Comparison of ENCODE assay signal across 12 cellular contexts in the genomic region with DNA sequence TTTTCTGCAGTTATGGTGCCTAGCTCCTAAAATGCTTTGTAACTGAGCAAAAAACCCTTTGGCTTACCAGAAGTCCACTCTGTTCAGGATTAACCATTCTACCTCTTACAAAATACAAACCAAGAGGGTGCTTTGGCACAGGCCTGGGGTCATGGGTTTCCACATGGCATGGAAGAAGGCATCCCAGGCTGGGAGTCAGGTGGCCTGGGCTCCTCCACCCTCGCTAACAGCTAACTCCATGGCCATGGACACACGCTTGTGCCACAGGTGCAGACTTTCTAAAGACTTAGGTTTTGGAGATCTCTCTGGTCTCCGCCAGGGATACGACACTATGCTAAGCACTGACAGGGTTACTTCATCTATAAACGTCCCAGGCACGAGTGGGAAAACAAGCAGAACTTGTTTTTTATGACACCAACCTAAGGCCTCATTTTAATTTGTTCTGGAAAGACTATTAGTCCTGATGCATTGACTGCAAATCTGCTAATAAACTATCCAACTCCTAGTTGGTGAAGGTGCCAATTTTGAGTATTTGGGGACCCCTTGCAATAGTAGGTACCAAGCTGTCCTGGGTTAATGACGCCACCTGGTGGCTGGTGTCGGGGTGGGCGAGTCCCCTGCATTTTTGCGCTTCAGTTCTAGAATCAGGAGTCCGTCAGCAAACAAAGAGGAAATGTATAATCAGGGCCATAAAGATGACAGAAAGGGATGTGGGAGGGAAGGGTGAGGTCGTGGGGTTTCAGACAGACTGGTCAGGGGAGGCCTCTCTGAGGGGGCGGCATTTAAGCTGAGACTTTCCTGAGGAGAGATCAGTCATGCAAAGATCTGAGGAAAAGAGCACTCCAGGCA. TPM values are rescaled to one million over a fixed set of nuclear protein-coding genes. Genes with fewer than 3 reads are reported as not detected.
DNase-seq lines count a peak whose midpoint lies in the region; ATAC-seq, FAIRE-seq and TF ChIP-seq lines count a peak whose summit lies in the region.
"Had no signal": no experiment of that assay in that cellular context is flagged by ENCODE, and none has a peak within 500 bp of the region (broad histone marks: within the 10 kb centered on the region; RNA-seq: fewer than 3 reads in every experiment).

No MANE protein-coding gene starts in this region.

- H3K4me2 ChIP-seq in A549 (no peak overlapping the region), DOHH2 (ENCODE audit: low read length) (no peak overlapping the region), OCI-LY7 (ENCODE audit: low read length) (no peak overlapping the region)

- H3K4me1 ChIP-seq in A549 (peaks cover 7% of the 10 kb centered on the region; the same call in 2 of the 3 replicates), DOHH2 (ENCODE audit: control insufficient read depth, low read length) (no peaks in the 10 kb centered on the region), OCI-LY7 (ENCODE audit: insufficient read depth, low read length, poor library complexity, severe bottlenecking) (no peaks in the 10 kb centered on the region)

- H2AFZ ChIP-seq in OCI-LY7 (ENCODE audit: low read length), result no peak overlapping the region

- peak; percentile 28; the same call in 1 of the 3 replicates for TF ChIP-seq CTCF in A549 (IDR thresholded peaks at IDR 0.05)
- TF ChIP-seq CTCF in DOHH2 (IDR thresholded peaks at IDR 0.05; ENCODE audit: low read depth, low read length, poor library complexity, severe bottlenecking), result peak; percentile 82
- peak; percentile 85 for TF ChIP-seq CTCF in OCI-LY7 (conservative IDR thresholded peaks at IDR 0.05; ENCODE audit: low read length)
- peak; percentile 47 for TF ChIP-seq CTCF in fibroblast of the aortic adventitia (IDR thresholded peaks at IDR 0.05; ENCODE audit: insufficient read depth, low read length)

- H3K27ac ChIP-seq in A549, result no peak overlapping the region
- H3K27ac ChIP-seq in DOHH2 (ENCODE audit: low read depth, low read length), result no peak overlapping the region
- H3K27ac ChIP-seq in OCI-LY7 (ENCODE audit: low read depth, low read length, poor library complexity, severe bottlenecking), result no peak overlapping the region
- H3K27ac ChIP-seq: RWPE1 had no signal

- no TSS peak for BruUV-seq in OCI-LY7 (replicated peaks; lab: Mats Ljungman, UMichigan)

- no peak for FAIRE-seq in A549 (lab: Jason Lieb, UNC)

- no peaks in the 10 kb centered on the region for H4K20me1 ChIP-seq in DOHH2 (ENCODE audit: control insufficient read depth, insufficient read depth, low read depth, low read length)
- no peaks in the 10 kb centered on the region for H4K20me1 ChIP-seq in OCI-LY7 (ENCODE audit: insufficient read depth, low read length)

- WGBS in A549 (ENCODE audit: missing lambda C conversion rate), result 65% methylated on average over 13 of the region's 13 CpGs

- H3F3A ChIP-seq in DOHH2 (ENCODE audit: control insufficient read depth, insufficient read depth), result no peaks in the 10 kb centered on the region

- H3K36me3 ChIP-seq in DOHH2 (ENCODE audit: control insufficient read depth, low read length) (no peaks in the 10 kb centered on the region), OCI-LY7 (ENCODE audit: insufficient read depth, low read length) (no peaks in the 10 kb centered on the region)

- POLR2A ChIA-PET in A549 (lab: Yijun Ruan, JAX), result no interaction called here
- POLR2A ChIA-PET in OCI-LY7 (lab: Charles Lee), result no interaction called here

- DNase-seq in A549 (ENCODE audit: low read depth in 1 of 2, low spot score in 1 of 2) (peak in 1 of 2 experiments; percentile 25), OCI-LY7 (ENCODE audit: low spot score) (peak; percentile 14), fibroblast of the aortic adventitia (ENCODE audit: low read depth) (no peak), middle frontal gyrus (ENCODE audit: extremely low spot score, low spot score) (no peak), GF-D8 (lab: John Stamatoyannopoulos, UW) (no peak), NCI-H2107 treated with DMSO at 0.1 percent for 48 hours (lab: John Stamatoyannopoulos, UW; ENCODE audit: unreplicated experiment) (no peak), foreskin melanocyte (no peak)
- DNase-seq: activated T-cell treated with anti-CD3 and anti-CD28 coated beads, Interleukin-2, amount 50 U/mL, for 24 hours; HCEC 1CT; stimulated activated CD4-positive, alpha-beta T cell treated with anti-CD3 and anti-CD28 coated beads, Interleukin-4, amount 100 ng/mL, for 24 hours had no signal

- peak; percentile 15 to 70; a peak in 2 of 5 replicates for TF ChIP-seq RAD21 in A549 (conservative IDR thresholded peaks at IDR 0.05 in 1 of 2, IDR thresholded peaks at IDR 0.05 in 1 of 2)

- no peak for TF ChIP-seq EP300 in A549 (IDR thresholded peaks at IDR 0.05)

- H3K9me3 ChIP-seq in A549, result peaks cover 10% of the 10 kb centered on the region
- H3K9me3 ChIP-seq in DOHH2 (ENCODE audit: control insufficient read depth, insufficient read depth, low read length), result peaks cover 8% of the 10 kb centered on the region; the same call in 1 of the 2 replicates
- peaks cover 8% of the 10 kb centered on the region; the same call in 1 of the 2 replicates for H3K9me3 ChIP-seq in OCI-LY7 (ENCODE audit: low read length)

- CTCF ChIA-PET in A549 (lab: Yijun Ruan, JAX), result interaction anchor here (0.7 to 6.3 kb wide), 12 partner anchors 10 to 519 kb away, joined by 3 to 117 read pairs (median 4); no protein-coding TSS in a partner anchor
- CTCF ChIA-PET in OCI-LY7 (lab: Charles Lee; ENCODE audit: unreplicated experiment), result no interaction called here

- TF ChIP-seq POLR2A in A549 (IDR thresholded peaks at IDR 0.05; ENCODE audit: low read length), result no peak

- H3K9me2 ChIP-seq in DOHH2 (replicated peaks; ENCODE audit: control insufficient read depth, low read length) (no peaks in the 10 kb centered on the region), OCI-LY7 (ENCODE audit: insufficient read depth, low read length) (no peaks in the 10 kb centered on the region)

- H3K4me3 ChIP-seq in A549 (no peak overlapping the region), DOHH2 (ENCODE audit: low read length) (no peak overlapping the region), OCI-LY7 (ENCODE audit: low read depth, low read length, poor library complexity, severe bottlenecking) (no peak overlapping the region), fibroblast of the aortic adventitia (ENCODE audit: low read depth, low read length) (no peak overlapping the region)

- ATAC-seq in A549, result no peak

- no peaks in the 10 kb centered on the region for H3K79me2 ChIP-seq in DOHH2 (ENCODE audit: control insufficient read depth, low read length)
- no peaks in the 10 kb centered on the region for H3K79me2 ChIP-seq in OCI-LY7 (ENCODE audit: insufficient read depth, low read depth, low read length)

- intact Hi-C loops in OCI-LY7 (cut with micrococcal nuclease; ENCODE audit: unreplicated experiment), result no loop called here

- peaks cover 3% of the 10 kb centered on the region; the same call in 1 of the 2 replicates for H3K27me3 ChIP-seq in DOHH2 (ENCODE audit: control insufficient read depth, low read length)

TF ChIP-seq in A549, 52 proteins besides CTCF, POLR2A, EP300 and RAD21:
- TF ChIP-seq SMC3 (IDR thresholded peaks at IDR 0.05) (peak; percentile 33; the same call in 1 of the 3 replicates), RFX5 (IDR thresholded peaks at IDR 0.05) (no peak), HEYL (CRISPR knock-in tag; IDR thresholded peaks at IDR 0.05) (no peak)

RNA-seq across cellular contexts. Expression of gene ALDH1A3, which starts 10.3 kb away (rescaled TPM):
- 9.3 and 11.9 TPM in 2 replicates for polyA plus RNA-seq in A549 (2011; rRNA removed)
- 13.4 and 14.7 TPM in 2 replicates for polyA plus RNA-seq in A549 (2012; cell fraction: cytosol; rRNA removed)
- polyA plus RNA-seq in A549 (2012; cell fraction: nucleus; rRNA removed), result 8.6 and 10.3 TPM in 2 replicates
- 11.5 to 13.9 TPM (median 12.2 TPM) in 3 replicates for polyA plus RNA-seq in A549 (2017; fragmentation: RNase III; extraction: RNeasy Plus Mini Kit Qiagen cat#74134 plus additional on column Dnase treatment)
- 3.8 and 4.2 TPM in 2 replicates for polyA minus RNA-seq in A549 (2011; rRNA and poly(A)+ RNA removed)
- not detected in 2 replicates for total RNA-seq in OCI-LY7 (2014; rRNA removed; shearing (Covaris generic))
- total RNA-seq in OCI-LY7 (2022), result not detected in 2 replicates
- total RNA-seq in fibroblast of the aortic adventitia (ENCODE audit: low replicate concordance), result 189 and 197 TPM in 2 replicates

RNA-seq across cellular contexts. Expression of gene LRRK1, which starts 49.8 kb away (rescaled TPM):
- polyA plus RNA-seq in A549 (2011; rRNA removed), result 12.2 and 14.5 TPM in 2 replicates
- 16.0 and 20.2 TPM in 2 replicates for polyA plus RNA-seq in A549 (2012; cell fraction: cytosol; rRNA removed)
- 54.6 and 61.1 TPM in 2 replicates for polyA plus RNA-seq in A549 (2012; cell fraction: nucleus; rRNA removed)
- polyA plus RNA-seq in A549 (2017; fragmentation: RNase III; extraction: RNeasy Plus Mini Kit Qiagen cat#74134 plus additional on column Dnase treatment), result 17.7 to 19.5 TPM (median 18.6 TPM) in 3 replicates
- 29.3 and 34.0 TPM in 2 replicates for polyA minus RNA-seq in A549 (2011; rRNA and poly(A)+ RNA removed)
- total RNA-seq in OCI-LY7 (2014; rRNA removed; shearing (Covaris generic)), result 74.2 and 92.3 TPM in 2 replicates
- total RNA-seq in OCI-LY7 (2022), result 219 and 233 TPM in 2 replicates
- total RNA-seq in fibroblast of the aortic adventitia (ENCODE audit: low replicate concordance), result 18.0 and 26.4 TPM in 2 replicates

Comparison
In these comparisons a context has a peak if more than half of its experiments do, and no peak if none do; other contexts are left out.
1. CTCF ChIP-seq: peak in every context shown above with its lines; median percentile 85 in OCI-LY7; 82 in DOHH2; 47 in fibroblast of the aortic adventitia; 28 in A549.
2. RNA of gene ALDH1A3, which starts 10.3 kb away (total RNA-seq): 189 to 197 TPM in fibroblast of the aortic adventitia; not detected in OCI-LY7; every median in the first group is over 100 times any median in the second.